ENCODE assay signal across 36 cellular contexts in the genomic region with DNA sequence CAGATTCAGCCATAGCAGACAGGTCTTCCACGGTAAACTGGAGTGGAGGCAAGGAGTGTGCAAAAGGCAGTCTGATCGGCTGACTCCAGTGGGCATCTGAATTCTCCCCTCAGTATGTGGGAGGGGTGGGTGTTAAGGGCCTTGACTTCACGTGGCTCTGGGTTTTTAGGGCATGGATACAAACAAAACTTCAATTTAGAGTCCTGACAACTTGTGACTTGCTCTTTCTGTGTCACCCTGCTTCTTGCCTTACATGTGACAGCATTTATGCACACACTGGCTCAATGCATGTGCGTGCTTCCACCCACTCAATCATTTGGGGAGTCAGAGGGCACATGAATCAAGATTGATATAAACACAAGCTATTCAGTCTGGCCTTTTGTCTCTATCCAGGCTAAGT. TPM values are rescaled to one million over a fixed set of nuclear protein-coding genes. Genes with fewer than 3 reads are reported as not detected.
DNase-seq lines count a peak whose midpoint lies in the region; ATAC-seq, FAIRE-seq and TF ChIP-seq lines count a peak whose summit lies in the region.
"Had no signal": no experiment of that assay in that cellular context is flagged by ENCODE, and none has a peak within 500 bp of the region (broad histone marks: within the 10 kb centered on the region; RNA-seq: fewer than 3 reads in every experiment).

No MANE protein-coding gene starts in this region.

- H3K9me3 ChIP-seq in fibroblast of lung (ENCODE audit: control insufficient read depth, insufficient read depth, low read depth, low read length), result no peaks in the 10 kb centered on the region
- H3K9me3 ChIP-seq: BE2C, heart left ventricle, spleen, tibial artery had no signal

- peak; percentile 40 for DNase-seq in COLO829 (ENCODE audit: low spot score)
- peak; percentile 96 for DNase-seq in SK-MEL-5 (ENCODE audit: low read depth, low spot score)
- DNase-seq in fibroblast of lung (ENCODE audit: low read depth in 2 of 2), result peak in 1 of 2 donors; percentile 22
- no peak for DNase-seq in osteocyte (ENCODE audit: extremely low spot score, unreplicated experiment)
- no peak for DNase-seq in nucleus accumbens (lab: John Stamatoyannopoulos, UW)
- no peak for DNase-seq in GM12891 (ENCODE audit: insufficient read length, low spot score)
- no peak for DNase-seq in frontal cortex (ENCODE audit: low spot score in 2 of 2)
- DNase-seq: activated CD4-positive, alpha-beta memory T cell treated with anti-CD3 and anti-CD28 coated beads, Interleukin-2, amount 10 ng/mL, durations not matched to agents 7 days and 5 days; activated CD4-positive, alpha-beta T cell treated with anti-CD3 and anti-CD28 coated beads for 1 hour; activated CD8-positive, alpha-beta memory T cell treated with anti-CD3 and anti-CD28 coated beads, Interleukin-2, amount 50 U/mL, for 48 hours; activated naive CD4-positive, alpha-beta T cell treated with Interleukin-2 at 50 U/mL for 16 hours; BE2C; CD8-positive, alpha-beta T cell; effector memory CD4-positive, alpha-beta T cell; H7; heart left ventricle; left ventricle myocardium superior; MV-4-11; natural killer cell; NCI-H1436; NCI-H2081; NCI-H345; NCI-H69; PC-3; right cardiac atrium; spleen; stimulated activated CD4-positive, alpha-beta T cell treated with anti-CD3 and anti-CD28 coated beads, Interleukin-2, amount 100 ng/mL, for 24 hours; stimulated activated naive CD8-positive, alpha-beta T cell treated with anti-CD3 and anti-CD28 coated beads, Interleukin-15, amount 100 ng/mL, for 72 hours; T-helper 2 cell; tibial artery had no signal

- ATAC-seq in HG03196 (IDR thresholded peaks at IDR 0.05; ENCODE audit: unreplicated experiment), result no peak
- ATAC-seq: CD8-positive, alpha-beta T cell; heart left ventricle; left ventricle myocardium superior; natural killer cell; right cardiac atrium; Right ventricle myocardium inferior; stimulated activated naive CD8-positive, alpha-beta T cell treated with anti-CD3 and anti-CD28 coated beads, Interleukin-15, amount 100 ng/mL, for 72 hours had no signal

- H3K27ac Mint-ChIP-seq in osteocyte (ENCODE audit: unreplicated experiment), result peak overlapping the region; percentile 62
- H3K27ac Mint-ChIP-seq: activated CD4-positive, alpha-beta memory T cell treated with anti-CD3 and anti-CD28 coated beads, Interleukin-2, amount 10 ng/mL, durations not matched to agents 7 days and 5 days; activated T-helper 1 cell treated with anti-CD3 and anti-CD28 coated beads, Interleukin-12 subunit alpha, Interleukin-12 subunit beta, Interleukin-2, Interleukin-4 antibody, amounts not matched to agents 30 ng/mL and 10 ng/mL and 1 ng/mL, durations not matched to agents 14 hours and 24 hours and 36 hours; CD8-positive, alpha-beta T cell; natural killer cell; stimulated activated naive CD8-positive, alpha-beta T cell treated with anti-CD3 and anti-CD28 coated beads, Interleukin-15, amount 100 ng/mL, for 72 hours had no signal

- no peaks in the 10 kb centered on the region for H3K36me3 ChIP-seq in fibroblast of lung (ENCODE audit: control insufficient read depth, insufficient read depth, low read length)
- H3K36me3 ChIP-seq: BE2C, heart left ventricle, spleen, tibial artery had no signal

- H2AFZ ChIP-seq in fibroblast of lung (ENCODE audit: low read length), result peak overlapping the region; percentile 31

- H3K9me3 Mint-ChIP-seq in osteocyte (ENCODE audit: unreplicated experiment), result peaks cover 4% of the 10 kb centered on the region
- H3K9me3 Mint-ChIP-seq: activated CD4-positive, alpha-beta memory T cell treated with anti-CD3 and anti-CD28 coated beads, Interleukin-2, amount 10 ng/mL, durations not matched to agents 7 days and 5 days; activated T-helper 1 cell treated with anti-CD3 and anti-CD28 coated beads, Interleukin-12 subunit alpha, Interleukin-12 subunit beta, Interleukin-2, Interleukin-4 antibody, amounts not matched to agents 30 ng/mL and 10 ng/mL and 1 ng/mL, durations not matched to agents 14 hours and 24 hours and 36 hours; CD8-positive, alpha-beta T cell; natural killer cell; stimulated activated naive CD8-positive, alpha-beta T cell treated with anti-CD3 and anti-CD28 coated beads, Interleukin-15, amount 100 ng/mL, for 72 hours had no signal

- H3K9ac ChIP-seq in fibroblast of lung (ENCODE audit: insufficient read depth, low read length), result no peak overlapping the region

- H3K4me1 Mint-ChIP-seq in osteocyte (ENCODE audit: unreplicated experiment), result peaks cover 19% of the 10 kb centered on the region
- H3K4me1 Mint-ChIP-seq: natural killer cell; stimulated activated naive CD8-positive, alpha-beta T cell treated with anti-CD3 and anti-CD28 coated beads, Interleukin-15, amount 100 ng/mL, for 72 hours had no signal

- no peak for FAIRE-seq in GM12891 (lab: Jason Lieb, UNC)
- no peak for FAIRE-seq in frontal cortex (lab: Jason Lieb, UNC)

- H4K20me1 ChIP-seq in fibroblast of lung (ENCODE audit: control insufficient read depth, extremely low read depth, insufficient read depth, low read length), result no peaks in the 10 kb centered on the region

- in situ Hi-C loops in SK-MEL-5 (cut with HindIII; ENCODE audit: low pct_unique_long_range_greater_than_20kb, low sequenced_read_pairs), result no loop called here

- H3K4me1 ChIP-seq in fibroblast of lung (ENCODE audit: control insufficient read depth, extremely low read depth, insufficient read depth, low read length), result peaks cover 4% of the 10 kb centered on the region
- H3K4me1 ChIP-seq: BE2C, heart left ventricle, spleen had no signal

- H3K27me3 ChIP-seq in fibroblast of lung (ENCODE audit: control insufficient read depth, insufficient read depth, low read length), result peaks cover 2% of the 10 kb centered on the region
- H3K27me3 ChIP-seq: BE2C, spleen, tibial artery had no signal

- TF ChIP-seq CTCF in fibroblast of lung (conservative IDR thresholded peaks at IDR 0.05 in 1 of 2, IDR thresholded peaks at IDR 0.05 in 1 of 2; ENCODE audit: low read depth in 1 of 2, low read length in 2 of 2), result no peak
- no peak for TF ChIP-seq CTCF in osteocyte (IDR thresholded peaks at IDR 0.05)

- H3K27me3 Mint-ChIP-seq in osteocyte (ENCODE audit: unreplicated experiment), result no peaks in the 10 kb centered on the region
- H3K27me3 Mint-ChIP-seq: stimulated activated naive CD8-positive, alpha-beta T cell treated with anti-CD3 and anti-CD28 coated beads, Interleukin-15, amount 100 ng/mL, for 72 hours had no signal

- H3K4me3 ChIP-seq in fibroblast of lung (replicated peaks in 1 of 4; ENCODE audit: control extremely low read depth in 1 of 4, insufficient read depth in 1 of 4, low read depth in 3 of 4, low read length in 4 of 4), result no peak overlapping the region
- H3K4me3 ChIP-seq: heart left ventricle, spleen, tibial artery had no signal

- no peak for TF ChIP-seq POLR2A in GM12891 (IDR thresholded peaks at IDR 0.05; ENCODE audit: low read depth, low read length)

- no peaks in the 10 kb centered on the region for H3K79me2 ChIP-seq in fibroblast of lung (ENCODE audit: control insufficient read depth, insufficient read depth, low read length)

- no peaks in the 10 kb centered on the region for H3K36me3 Mint-ChIP-seq in osteocyte (ENCODE audit: unreplicated experiment)
- H3K36me3 Mint-ChIP-seq: CD8-positive, alpha-beta T cell; natural killer cell had no signal

- peak overlapping the region; percentile 75 for H3K4me2 ChIP-seq in fibroblast of lung (ENCODE audit: extremely low read depth, insufficient read depth, low read length)

- peak overlapping the region; percentile 67 for H3K27ac ChIP-seq in fibroblast of lung (ENCODE audit: insufficient read depth, low read length)
- H3K27ac ChIP-seq: heart left ventricle, spleen, tibial artery had no signal

- H3K4me3 Mint-ChIP-seq in osteocyte (ENCODE audit: unreplicated experiment), result no peak overlapping the region
- H3K4me3 Mint-ChIP-seq: activated CD4-positive, alpha-beta memory T cell treated with anti-CD3 and anti-CD28 coated beads, Interleukin-2, amount 10 ng/mL, durations not matched to agents 7 days and 5 days; activated T-helper 1 cell treated with anti-CD3 and anti-CD28 coated beads, Interleukin-12 subunit alpha, Interleukin-12 subunit beta, Interleukin-2, Interleukin-4 antibody, amounts not matched to agents 30 ng/mL and 10 ng/mL and 1 ng/mL, durations not matched to agents 14 hours and 24 hours and 36 hours; CD8-positive, alpha-beta T cell; natural killer cell; stimulated activated naive CD8-positive, alpha-beta T cell treated with anti-CD3 and anti-CD28 coated beads, Interleukin-15, amount 100 ng/mL, for 72 hours had no signal

TF ChIP-seq in GM12891, 5 proteins besides CTCF, POLR2A, EP300 and RAD21:
- no peak for TF ChIP-seq TAF1 (IDR thresholded peaks at IDR 0.05; ENCODE audit: low read depth, low read length)
- TF ChIP-seq POLR2AphosphoS5 (IDR thresholded peaks at IDR 0.05; ENCODE audit: low read depth, low read length), result no peak
- TF ChIP-seq SPI1 (IDR thresholded peaks at IDR 0.05; ENCODE audit: low read depth, low read length), result no peak

RNA-seq across cellular contexts. Expression of gene PLP1, which starts 17.5 kb away (rescaled TPM):
- total RNA-seq in SK-MEL-5 (2014; rRNA removed; shearing (Covaris generic)), result 543 and 547 TPM in 2 replicates
- polyA plus RNA-seq in SK-MEL-5 (2015; cell fraction: cytosol; rRNA removed), result 343 and 421 TPM in 2 replicates
- 621 and 702 TPM in 2 replicates for polyA plus RNA-seq in SK-MEL-5 (2015; cell fraction: nucleus; rRNA removed)
- 0.17 TPM in 1 of 2 replicates, not detected in the other for total RNA-seq in fibroblast of lung
- 0.12 and 0.17 TPM in 2 replicates for polyA plus RNA-seq in fibroblast of lung
- polyA plus RNA-seq in fibroblast of lung (2012), result 0.14 TPM in 1 of 2 replicates, not detected in the other
- polyA minus RNA-seq in fibroblast of lung (ENCODE audit: low replicate concordance), result 0.12 TPM in 1 of 2 replicates, not detected in the other
- total RNA-seq in osteocyte, result 0.26 and 0.32 TPM in 2 replicates
- not detected for polyA plus RNA-seq in GM12891 (2012; ENCODE audit: low read depth, missing spikeins)
- total RNA-seq in frontal cortex, result 11.8 TPM
- total RNA-seq: A673; activated CD4-positive, alpha-beta memory T cell treated with anti-CD3 and anti-CD28 coated beads, Interleukin-2, amount 10 ng/mL, durations not matched to agents 7 days and 5 days; activated T-helper 1 cell treated with anti-CD3 and anti-CD28 coated beads, Interleukin-12 subunit alpha, Interleukin-12 subunit beta, Interleukin-2, Interleukin-4 antibody, amounts not matched to agents 30 ng/mL and 10 ng/mL and 1 ng/mL, durations not matched to agents 14 hours and 24 hours and 36 hours; CD8-positive, alpha-beta T cell; epithelial cell of proximal tubule; natural killer cell; PC-3 had no signal
- polyA plus RNA-seq: keratinocyte had no signal

RNA-seq across cellular contexts. Expression of gene RAB9B, which starts 37.9 kb away (rescaled TPM):
- total RNA-seq in SK-MEL-5 (2014; rRNA removed; shearing (Covaris generic)), result 1.1 and 1.4 TPM in 2 replicates
- 0.55 and 0.60 TPM in 2 replicates for polyA plus RNA-seq in SK-MEL-5 (2015; cell fraction: cytosol; rRNA removed)
- 1.8 and 2.0 TPM in 2 replicates for polyA plus RNA-seq in SK-MEL-5 (2015; cell fraction: nucleus; rRNA removed)
- total RNA-seq in fibroblast of lung (0.50 and 0.77 TPM in 2 replicates), osteocyte (2.0 and 2.4 TPM in 2 replicates), frontal cortex (48.9 TPM)
- 0.47 and 0.90 TPM in 2 replicates for polyA plus RNA-seq in fibroblast of lung
- polyA plus RNA-seq in fibroblast of lung (2012), result 0.32 and 0.47 TPM in 2 replicates
- polyA minus RNA-seq in fibroblast of lung (ENCODE audit: low replicate concordance), result 0.07 TPM in 1 of 2 replicates, not detected in the other
- 0.12 TPM for polyA plus RNA-seq in GM12891 (2012; ENCODE audit: low read depth, missing spikeins)

Comparison
In these comparisons a context has a peak if more than half of its experiments do, and no peak if none do; other contexts are left out.
1. DNase-seq: peak in COLO829 (single experiment) and SK-MEL-5 (single experiment); none in osteocyte (single experiment), nucleus accumbens (0 of 56), GM12891 (single experiment) and frontal cortex (0 of 2).
2. RNA of gene PLP1, which starts 17.5 kb away (total RNA-seq): 543 to 547 TPM in SK-MEL-5; 11.8 TPM in frontal cortex (single experiment), 0.26 to 0.32 TPM in osteocyte and 0.17 TPM in fibroblast of lung; every median in the first group is over 10 times any median in the second.
3. RNA of gene RAB9B, which starts 37.9 kb away (total RNA-seq): 48.9 TPM in frontal cortex (single experiment); 2.0 to 2.4 TPM in osteocyte, 1.1 to 1.4 TPM in SK-MEL-5 and 0.50 to 0.77 TPM in fibroblast of lung; every median in the first group is over 10 times any median in the second.